In the genomic region with DNA sequence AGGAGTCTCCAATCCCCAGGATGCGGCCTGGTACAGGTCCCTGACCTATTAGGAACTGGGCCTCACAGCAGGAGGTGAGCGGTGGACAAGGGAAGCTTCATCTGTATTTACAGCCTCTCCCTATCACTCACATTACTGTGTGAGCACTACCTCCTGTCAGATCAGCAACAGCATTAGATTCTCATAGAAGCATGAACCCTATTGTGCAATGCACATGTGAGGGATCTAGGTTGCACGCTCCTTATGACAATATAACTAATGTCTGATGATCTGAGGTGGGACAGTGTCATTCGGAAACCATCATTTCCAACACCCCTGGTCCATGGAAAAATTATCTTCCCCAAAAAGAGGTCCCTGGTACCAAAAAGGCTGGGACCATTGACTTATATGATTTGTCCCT, we compare ENCODE assay signal across 8 cellular contexts.
"Had no signal": no experiment of that assay in that cellular context is flagged by ENCODE, and none has a peak within 500 bp of the region (broad histone marks: within the 10 kb centered on the region; RNA-seq: fewer than 3 reads in every experiment).

No MANE protein-coding gene starts in this region.

- H3K36me3 ChIP-seq: HAP-1 had no signal

- H3K4me3 Mint-ChIP-seq: HFFc6, IgD-negative memory B cell had no signal

- DNase-seq: GOT3, H7, HFFc6, KBM-7 had no signal

- H3K4me1 Mint-ChIP-seq: IgD-negative memory B cell had no signal

- H3K4me1 ChIP-seq: HAP-1 had no signal

- H3K4me3 ChIP-seq: HAP-1 had no signal

- H3K9me3 ChIP-seq: HAP-1 had no signal

- H3K27me3 Mint-ChIP-seq: IgD-negative memory B cell had no signal

- H3K27ac ChIP-seq: HL-60 had no signal

- H3K36me3 Mint-ChIP-seq: IgD-negative memory B cell had no signal

- ATAC-seq: HCT116 had no signal

- H3K27ac Mint-ChIP-seq: HFFc6, IgD-negative memory B cell had no signal
